Comparison of ENCODE assay signal across 9 cellular contexts in the genomic region with DNA sequence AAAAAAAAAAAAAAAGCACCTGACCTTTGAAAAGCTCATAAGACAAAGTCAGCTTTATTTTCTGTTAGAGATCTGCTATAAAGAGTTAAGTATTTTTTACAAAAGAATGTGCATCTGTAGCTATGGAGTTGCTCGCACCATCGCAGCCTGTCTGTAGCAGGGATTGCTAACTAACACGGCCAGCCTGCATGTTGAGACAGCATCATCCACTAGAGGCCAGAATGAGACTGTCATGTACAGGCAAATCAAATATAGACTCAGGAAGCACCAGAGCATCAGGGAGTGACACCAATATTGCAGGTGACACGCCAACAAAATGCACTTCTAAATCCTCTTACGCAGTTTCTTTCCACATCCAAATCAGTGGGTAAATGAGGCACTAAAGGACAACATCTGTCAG.
DNase-seq lines count a peak whose midpoint lies in the region; FAIRE-seq lines count a peak whose summit lies in the region.
"Had no signal": no experiment of that assay in that cellular context is flagged by ENCODE, and none has a peak within 500 bp of the region (broad histone marks: within the 10 kb centered on the region; RNA-seq: fewer than 3 reads in every experiment).

No MANE protein-coding gene starts in this region.

- H2AFZ ChIP-seq in neuronal stem cell (ENCODE audit: low read length): no peak overlapping the region

- peaks cover 9% of the 10 kb centered on the region for H3K27me3 Mint-ChIP-seq in activated T-helper 2 cell treated with anti-CD3 and anti-CD28 coated beads, Interferon-gamma antibody, Interleukin-2, Interleukin-4, amounts not matched to agents 10 μg/mL and 5 μg/mL and 100 μg/mL, durations not matched to agents 14 hours and 24 hours and 36 hours (ENCODE audit: low read depth)
- H3K27me3 Mint-ChIP-seq in CD4-positive, alpha-beta memory T cell: peaks cover 0 to 6% of the 10 kb centered on the region in 2 donors

- H4K8ac ChIP-seq in neuronal stem cell (ENCODE audit: low read depth, low read length): no peak overlapping the region

- no peak overlapping the region for H3K27ac Mint-ChIP-seq in activated T-helper 2 cell treated with anti-CD3 and anti-CD28 coated beads, Interferon-gamma antibody, Interleukin-2, Interleukin-4, amounts not matched to agents 10 μg/mL and 5 μg/mL and 100 μg/mL, durations not matched to agents 14 hours and 24 hours and 36 hours
- no peak overlapping the region for H3K27ac Mint-ChIP-seq in CD4-positive, alpha-beta memory T cell
- H3K27ac Mint-ChIP-seq: activated naive CD8-positive, alpha-beta T cell had no signal

- H2BK120ac ChIP-seq in neuronal stem cell (ENCODE audit: low read depth, low read length): no peak overlapping the region

- H3K9me3 Mint-ChIP-seq in activated T-helper 2 cell treated with anti-CD3 and anti-CD28 coated beads, Interferon-gamma antibody, Interleukin-2, Interleukin-4, amounts not matched to agents 10 μg/mL and 5 μg/mL and 100 μg/mL, durations not matched to agents 14 hours and 24 hours and 36 hours: no peaks in the 10 kb centered on the region
- peaks cover 0 to 1% (median 0%) of the 10 kb centered on the region in 8 donors for H3K9me3 Mint-ChIP-seq in CD4-positive, alpha-beta memory T cell

- no peak overlapping the region for H3K23ac ChIP-seq in neuronal stem cell (ENCODE audit: low read depth, low read length, poor library complexity)

- intact Hi-C loops in activated T-helper 2 cell treated with anti-CD3 and anti-CD28 coated beads, Interferon-gamma antibody, Interleukin-2, Interleukin-4, amounts not matched to agents 10 μg/mL and 5 μg/mL and 100 μg/mL, durations not matched to agents 14 hours and 24 hours and 36 hours (cut with micrococcal nuclease): no loop called here
- intact Hi-C loops in CD4-positive, alpha-beta memory T cell (cut with micrococcal nuclease): no loop called here

- no peak overlapping the region for H2BK15ac ChIP-seq in neuronal stem cell (ENCODE audit: low read length)

- no peaks in the 10 kb centered on the region for H3K9me3 ChIP-seq in neuronal stem cell (replicated peaks in 1 of 2; ENCODE audit: control insufficient read depth in 2 of 2, insufficient read depth in 1 of 2, low read depth in 1 of 2, low read length in 2 of 2)
- H3K9me3 ChIP-seq in CD4-positive, alpha-beta memory T cell (ENCODE audit: control insufficient read depth in 1 of 2, low read length in 2 of 2): no peaks in the 10 kb centered on the region

- peaks cover 2% of the 10 kb centered on the region for H3K4me1 Mint-ChIP-seq in activated T-helper 2 cell treated with anti-CD3 and anti-CD28 coated beads, Interferon-gamma antibody, Interleukin-2, Interleukin-4, amounts not matched to agents 10 μg/mL and 5 μg/mL and 100 μg/mL, durations not matched to agents 14 hours and 24 hours and 36 hours (ENCODE audit: low read depth)
- no peaks in the 10 kb centered on the region for H3K4me1 Mint-ChIP-seq in CD4-positive, alpha-beta memory T cell

- H3K4me1 ChIP-seq in neuronal stem cell (ENCODE audit: control insufficient read depth in 2 of 2, insufficient read depth in 1 of 2, low read depth in 1 of 2, low read length in 2 of 2): peaks cover 3 to 8% of the 10 kb centered on the region in 2 donors
- H3K4me1 ChIP-seq in CD4-positive, alpha-beta memory T cell (ENCODE audit: insufficient read depth, low read length): no peaks in the 10 kb centered on the region

- H2AK5ac ChIP-seq in neuronal stem cell (ENCODE audit: low read depth, low read length): no peak overlapping the region

- H3K18ac ChIP-seq in neuronal stem cell (ENCODE audit: low read length): no peak overlapping the region

- H3K4me3 Mint-ChIP-seq in activated T-helper 2 cell treated with anti-CD3 and anti-CD28 coated beads, Interferon-gamma antibody, Interleukin-2, Interleukin-4, amounts not matched to agents 10 μg/mL and 5 μg/mL and 100 μg/mL, durations not matched to agents 14 hours and 24 hours and 36 hours (ENCODE audit: low read depth): no peak overlapping the region
- no peak overlapping the region for H3K4me3 Mint-ChIP-seq in CD4-positive, alpha-beta memory T cell
- H3K4me3 Mint-ChIP-seq: activated naive CD8-positive, alpha-beta T cell had no signal

- no peak overlapping the region for H2BK12ac ChIP-seq in neuronal stem cell (ENCODE audit: low read length)

- no peak overlapping the region for H3K4me3 ChIP-seq in neuronal stem cell (ENCODE audit: low read length in 2 of 2)
- H3K4me3 ChIP-seq in CD4-positive, alpha-beta memory T cell (ENCODE audit: low read length in 2 of 2): no peak overlapping the region

- CTCF ChIA-PET in CD4-positive, alpha-beta memory T cell (lab: Charles Lee; ENCODE audit: partially characterized antibody): no interaction called here

- POLR2A ChIA-PET in CD4-positive, alpha-beta memory T cell (lab: Charles Lee; ENCODE audit: partially characterized antibody): no interaction called here

- H3K79me1 ChIP-seq in neuronal stem cell (ENCODE audit: low read depth, low read length): no peaks in the 10 kb centered on the region

- no peak overlapping the region for H3K4ac ChIP-seq in neuronal stem cell (ENCODE audit: low read length)

- no peak overlapping the region for H3K27ac ChIP-seq in neuronal stem cell (replicated peaks; ENCODE audit: low read length)
- no peak overlapping the region for H3K27ac ChIP-seq in CD4-positive, alpha-beta memory T cell (ENCODE audit: low read depth, low read length)

- no CpG with 5 or more reads among the region's 5 CpGs for WGBS in neuronal stem cell (ENCODE audit: extremely low coverage in 2 of 2, insufficient read length in 2 of 2, insufficient replicate concordance in 1 of 2), 2 donors

- FAIRE-seq in HTR-8/SVneo (lab: Jason Lieb, UNC): no peak

- no peak overlapping the region for H3K9ac ChIP-seq in neuronal stem cell (ENCODE audit: low read depth, low read length, poor library complexity)

- no peak overlapping the region for H3K4me2 ChIP-seq in neuronal stem cell (ENCODE audit: insufficient read depth, low read length, poor library complexity, severe bottlenecking)

- H4K91ac ChIP-seq in neuronal stem cell (ENCODE audit: low read depth, low read length, poor library complexity): no peak overlapping the region

- H3K14ac ChIP-seq in neuronal stem cell (ENCODE audit: low read length): no peak overlapping the region

- H3K36me3 ChIP-seq in neuronal stem cell (replicated peaks in 1 of 2; ENCODE audit: control insufficient read depth in 2 of 2, insufficient read depth in 2 of 2, low read length in 2 of 2): no peaks in the 10 kb centered on the region
- H3K36me3 ChIP-seq in CD4-positive, alpha-beta memory T cell (ENCODE audit: insufficient read depth, low read length): no peaks in the 10 kb centered on the region

- H3K36me3 Mint-ChIP-seq in activated T-helper 2 cell treated with anti-CD3 and anti-CD28 coated beads, Interferon-gamma antibody, Interleukin-2, Interleukin-4, amounts not matched to agents 10 μg/mL and 5 μg/mL and 100 μg/mL, durations not matched to agents 14 hours and 24 hours and 36 hours (ENCODE audit: low read depth): no peaks in the 10 kb centered on the region
- no peaks in the 10 kb centered on the region for H3K36me3 Mint-ChIP-seq in CD4-positive, alpha-beta memory T cell
- H3K36me3 Mint-ChIP-seq: activated naive CD8-positive, alpha-beta T cell had no signal

- DNase-seq in Ammon's horn (ENCODE audit: low spot score) (peak; percentile 90), HTR-8/SVneo (ENCODE audit: insufficient read length, low spot score) (peak; percentile 19), RKO (ENCODE audit: low spot score) (peak; percentile 48), fibroblast of gingiva (ENCODE audit: low read depth) (peak; percentile 53), neuronal stem cell (ENCODE audit: low spot score) (peak; percentile 39)
- no peak for DNase-seq in activated CD4-positive, alpha-beta T cell treated with anti-CD3 and anti-CD28 coated beads for 1 hour
- no peak for DNase-seq in activated T-helper 2 cell treated with anti-CD3 and anti-CD28 coated beads, Interferon-gamma antibody, Interleukin-2, Interleukin-4, amounts not matched to agents 10 μg/mL and 5 μg/mL and 100 μg/mL, durations not matched to agents 14 hours and 24 hours and 36 hours (ENCODE audit: low spot score)
- DNase-seq in CD4-positive, alpha-beta memory T cell: no peak

- no peak overlapping the region for H2BK5ac ChIP-seq in neuronal stem cell (ENCODE audit: low read length)

- peaks cover 0 to 3% (median 0%) of the 10 kb centered on the region in 3 experiments for H3K27me3 ChIP-seq in neuronal stem cell (ENCODE audit: control insufficient read depth in 3 of 3, insufficient read depth in 3 of 3, low read depth in 1 of 3, low read length in 3 of 3)
- H3K27me3 ChIP-seq in CD4-positive, alpha-beta memory T cell (ENCODE audit: insufficient read depth, low read length): no peaks in the 10 kb centered on the region

Comparison
In these comparisons a context has a peak if more than half of its experiments do, and no peak if none do; other contexts are left out.
1. DNase-seq: peak in Ammon's horn (single experiment), HTR-8/SVneo (single experiment), RKO (single experiment), fibroblast of gingiva (single experiment) and neuronal stem cell (single experiment); none in activated CD4-positive, alpha-beta T cell treated with anti-CD3 and anti-CD28 coated beads for 1 hour (single experiment), activated T-helper 2 cell treated with anti-CD3 and anti-CD28 coated beads, Interferon-gamma antibody, Interleukin-2, Interleukin-4, amounts not matched to agents 10 μg/mL and 5 μg/mL and 100 μg/mL, durations not matched to agents 14 hours and 24 hours and 36 hours (single experiment) and CD4-positive, alpha-beta memory T cell (0 of 5).